2 cellular contexts compared by ENCODE assay signal in genomic region chr1:154155282-154155681, GRCh38.
TF ChIP-seq lines count a peak whose summit lies in the region.

No MANE protein-coding gene starts in this region.

TF ChIP-seq in liver, 16 proteins besides CTCF, POLR2A, EP300 and RAD21:
- peak; percentile 13 for TF ChIP-seq SP1 (IDR thresholded peaks at IDR 0.05)
- TF ChIP-seq REST (IDR thresholded peaks at IDR 0.05) = no peak

TF ChIP-seq in HepG2, 621 proteins besides CTCF, POLR2A, EP300 and RAD21:
- no peak for TF ChIP-seq SIN3B (IDR thresholded peaks at IDR 0.05; ENCODE audit: low read length)
- TF ChIP-seq ZNF879 (CRISPR knock-in tag; IDR thresholded peaks at IDR 0.05) = no peak
- TF ChIP-seq SMAD9 (CRISPR knock-in tag; IDR thresholded peaks at IDR 0.05) = no peak
- TF ChIP-seq, protein P1, sequence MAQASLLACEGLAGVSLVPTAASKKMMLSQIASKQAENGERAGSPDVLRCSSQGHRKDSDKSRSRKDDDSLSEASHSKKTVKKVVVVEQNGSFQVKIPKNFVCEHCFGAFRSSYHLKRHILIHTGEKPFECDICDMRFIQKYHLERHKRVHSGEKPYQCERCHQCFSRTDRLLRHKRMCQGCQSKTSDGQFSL (CRISPR knock-in tag; IDR thresholded peaks at IDR 0.05) = no peak
- TF ChIP-seq ZNF34 (CRISPR knock-in tag; IDR thresholded peaks at IDR 0.05; ENCODE audit: borderline replicate concordance) = no peak
- TF ChIP-seq NR2F6 (IDR thresholded peaks at IDR 0.05) = no peak
- no peak for TF ChIP-seq NR2F6 (CRISPR knock-in tag; IDR thresholded peaks at IDR 0.05)
- TF ChIP-seq, protein P2, sequence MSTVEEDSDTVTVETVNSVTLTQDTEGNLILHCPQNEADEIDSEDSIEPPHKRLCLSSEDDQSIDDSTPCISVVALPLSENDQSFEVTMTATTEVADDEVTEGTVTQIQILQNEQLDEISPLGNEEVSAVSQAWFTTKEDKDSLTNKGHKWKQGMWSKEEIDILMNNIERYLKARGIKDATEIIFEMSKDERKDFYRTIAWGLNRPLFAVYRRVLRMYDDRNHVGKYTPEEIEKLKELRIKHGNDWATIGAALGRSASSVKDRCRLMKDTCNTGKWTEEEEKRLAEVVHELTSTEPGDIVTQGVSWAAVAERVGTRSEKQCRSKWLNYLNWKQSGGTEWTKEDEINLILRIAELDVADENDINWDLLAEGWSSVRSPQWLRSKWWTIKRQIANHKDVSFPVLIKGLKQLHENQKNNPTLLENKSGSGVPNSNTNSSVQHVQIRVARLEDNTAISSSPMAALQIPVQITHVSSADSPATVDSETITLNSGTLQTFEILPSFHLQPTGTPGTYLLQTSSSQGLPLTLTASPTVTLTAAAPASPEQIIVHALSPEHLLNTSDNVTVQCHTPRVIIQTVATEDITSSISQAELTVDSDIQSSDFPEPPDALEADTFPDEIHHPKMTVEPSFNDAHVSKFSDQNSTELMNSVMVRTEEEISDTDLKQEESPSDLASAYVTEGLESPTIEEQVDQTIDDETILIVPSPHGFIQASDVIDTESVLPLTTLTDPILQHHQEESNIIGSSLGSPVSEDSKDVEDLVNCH (CRISPR knock-in tag; IDR thresholded peaks at IDR 0.05) = no peak
- TF ChIP-seq, protein P3, sequence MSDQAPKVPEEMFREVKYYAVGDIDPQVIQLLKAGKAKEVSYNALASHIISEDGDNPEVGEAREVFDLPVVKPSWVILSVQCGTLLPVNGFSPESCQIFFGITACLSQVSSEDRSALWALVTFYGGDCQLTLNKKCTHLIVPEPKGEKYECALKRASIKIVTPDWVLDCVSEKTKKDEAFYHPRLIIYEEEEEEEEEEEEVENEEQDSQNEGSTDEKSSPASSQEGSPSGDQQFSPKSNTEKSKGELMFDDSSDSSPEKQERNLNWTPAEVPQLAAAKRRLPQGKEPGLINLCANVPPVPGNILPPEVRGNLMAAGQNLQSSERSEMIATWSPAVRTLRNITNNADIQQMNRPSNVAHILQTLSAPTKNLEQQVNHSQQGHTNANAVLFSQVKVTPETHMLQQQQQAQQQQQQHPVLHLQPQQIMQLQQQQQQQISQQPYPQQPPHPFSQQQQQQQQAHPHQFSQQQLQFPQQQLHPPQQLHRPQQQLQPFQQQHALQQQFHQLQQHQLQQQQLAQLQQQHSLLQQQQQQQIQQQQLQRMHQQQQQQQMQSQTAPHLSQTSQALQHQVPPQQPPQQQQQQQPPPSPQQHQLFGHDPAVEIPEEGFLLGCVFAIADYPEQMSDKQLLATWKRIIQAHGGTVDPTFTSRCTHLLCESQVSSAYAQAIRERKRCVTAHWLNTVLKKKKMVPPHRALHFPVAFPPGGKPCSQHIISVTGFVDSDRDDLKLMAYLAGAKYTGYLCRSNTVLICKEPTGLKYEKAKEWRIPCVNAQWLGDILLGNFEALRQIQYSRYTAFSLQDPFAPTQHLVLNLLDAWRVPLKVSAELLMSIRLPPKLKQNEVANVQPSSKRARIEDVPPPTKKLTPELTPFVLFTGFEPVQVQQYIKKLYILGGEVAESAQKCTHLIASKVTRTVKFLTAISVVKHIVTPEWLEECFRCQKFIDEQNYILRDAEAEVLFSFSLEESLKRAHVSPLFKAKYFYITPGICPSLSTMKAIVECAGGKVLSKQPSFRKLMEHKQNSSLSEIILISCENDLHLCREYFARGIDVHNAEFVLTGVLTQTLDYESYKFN (CRISPR knock-in tag; conservative IDR thresholded peaks at IDR 0.05) = no peak
- TF ChIP-seq ZNF20 (CRISPR knock-in tag; IDR thresholded peaks at IDR 0.05) = no peak
- TF ChIP-seq DBP (CRISPR knock-in tag; IDR thresholded peaks at IDR 0.05; ENCODE audit: not compliant biosample characterization) = no peak
- no peak for TF ChIP-seq ZNF280B (CRISPR knock-in tag; IDR thresholded peaks at IDR 0.05; ENCODE audit: borderline replicate concordance)
- no peak for TF ChIP-seq ZNF512 (CRISPR knock-in tag; IDR thresholded peaks at IDR 0.05)
- no peak for TF ChIP-seq SKI (IDR thresholded peaks at IDR 0.05; ENCODE audit: partially characterized antibody)
- no peak for TF ChIP-seq DDIT3 (CRISPR knock-in tag; IDR thresholded peaks at IDR 0.05)
